15 cellular contexts compared by ENCODE assay signal in the genomic region with DNA sequence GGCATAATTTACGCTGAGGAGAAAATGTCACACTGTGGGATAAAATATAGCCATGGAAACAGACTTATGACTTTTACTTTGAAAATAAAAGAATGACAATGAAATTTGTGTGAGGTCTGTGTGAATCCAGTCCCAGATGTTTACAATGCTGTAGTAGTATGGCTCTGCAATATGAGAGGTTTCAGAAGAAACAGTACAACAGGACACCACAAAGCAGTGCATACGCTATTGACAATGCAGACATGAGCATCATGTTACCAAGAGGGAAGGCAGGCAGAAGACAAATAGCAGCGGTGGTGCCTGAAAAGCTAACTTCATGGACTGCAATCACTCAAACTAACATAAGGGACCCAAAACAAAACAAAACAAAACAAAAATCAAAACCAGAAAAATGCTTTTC. TPM values are rescaled to one million over a fixed set of nuclear protein-coding genes. Genes with fewer than 3 reads are reported as not detected.
DNase-seq lines count a peak whose midpoint lies in the region; ATAC-seq and TF ChIP-seq lines count a peak whose summit lies in the region.
"Had no signal": no experiment of that assay in that cellular context is flagged by ENCODE, and none has a peak within 500 bp of the region (broad histone marks: within the 10 kb centered on the region; RNA-seq: fewer than 3 reads in every experiment).

No MANE protein-coding gene starts in this region.

- H3K27me3 ChIP-seq in GM23338 (ENCODE audit: insufficient read depth) (peaks cover 65% of the 10 kb centered on the region), sigmoid colon (no peaks in the 10 kb centered on the region)

- peak overlapping the region; percentile 7; the same call in 1 of the 2 replicates for H2AFZ ChIP-seq in GM23338

- H3K4me3 Mint-ChIP-seq in GM23338 (peak overlapping the region; percentile 83), WTC11 (peak overlapping the region; percentile 91)
- H3K4me3 Mint-ChIP-seq: stimulated activated memory B cell treated with anti-CD40 and anti-IgM and Interleukin-4, amounts not matched to agents 10 μg/mL and 1 μg/mL and 100 μg/mL, for 72 hours had no signal

- no peaks in the 10 kb centered on the region for H3K79me2 ChIP-seq in GM23338 (replicated peaks; ENCODE audit: insufficient read depth)

- H3K9me3 ChIP-seq in sigmoid colon, result no peaks in the 10 kb centered on the region
- H3K9me3 ChIP-seq: SJCRH30 had no signal

- H3K27me3 Mint-ChIP-seq in GM23338 (ENCODE audit: insufficient read depth, low read depth, poor library complexity) (peaks cover 39% of the 10 kb centered on the region), WTC11 (ENCODE audit: low read depth) (peaks cover 57% of the 10 kb centered on the region)

- no peaks in the 10 kb centered on the region for H4K20me1 ChIP-seq in GM23338 (replicated peaks; ENCODE audit: insufficient read depth)

- TF ChIP-seq CTCF in GM23338 (conservative IDR thresholded peaks at IDR 0.05; ENCODE audit: low read depth in 2 of 2) (no peak), WTC11 (IDR thresholded peaks at IDR 0.05) (no peak), sigmoid colon (IDR thresholded peaks at IDR 0.05) (no peak)

- POLR2A ChIA-PET in WTC11 (lab: Charles Lee), result no interaction called here

- H3F3A ChIP-seq in GM23338 (replicated peaks; ENCODE audit: low read depth), result peaks cover 5% of the 10 kb centered on the region

- no peaks in the 10 kb centered on the region for H3K36me3 ChIP-seq in GM23338 (ENCODE audit: insufficient read depth)
- no peaks in the 10 kb centered on the region for H3K36me3 ChIP-seq in sigmoid colon
- H3K36me3 ChIP-seq: SJCRH30 had no signal

- peaks cover 26% of the 10 kb centered on the region for H3K4me1 ChIP-seq in GM23338 (ENCODE audit: insufficient read depth)
- peaks cover 0 to 21% (median 11%) of the 10 kb centered on the region in 4 donors for H3K4me1 ChIP-seq in sigmoid colon

- H3K4me2 ChIP-seq in GM23338, result peak overlapping the region; percentile 91

- CTCF ChIA-PET in WTC11 (lab: Charles Lee), result no interaction called here

- peaks cover 24% of the 10 kb centered on the region for H3K4me1 Mint-ChIP-seq in GM23338
- peaks cover 38% of the 10 kb centered on the region for H3K4me1 Mint-ChIP-seq in WTC11

- H3K27ac ChIP-seq in GM23338 (ENCODE audit: low read depth) (no peak overlapping the region), sigmoid colon (peak overlapping the region in 3 of 4 donors; percentile 79 to 85 (median 83)), substantia nigra (ENCODE audit: low read depth, low read length, poor library complexity, severe bottlenecking) (no peak overlapping the region)
- H3K27ac ChIP-seq: SJCRH30 had no signal

- no peaks in the 10 kb centered on the region for H3K9me2 ChIP-seq in GM23338 (ENCODE audit: insufficient read depth)

- DNase-seq in GM23338 (ENCODE audit: low spot score) (peak; percentile 15), WTC11 (ENCODE audit: low spot score) (no peak), left kidney (ENCODE audit: low read depth, low spot score) (peak; percentile 75), sigmoid colon (no peak), NCI-H226 (no peak), substantia nigra (lab: John Stamatoyannopoulos, UW) (no peak)
- DNase-seq: activated naive CD4-positive, alpha-beta T cell treated with Interleukin-2 at 50 U/mL for 16 hours; central memory CD4-positive, alpha-beta T cell; hippocampal formation; MV-4-11 had no signal

- H3K9me3 Mint-ChIP-seq in GM23338 (peaks cover 2% of the 10 kb centered on the region; the same call in 2 of the 3 replicates), WTC11 (no peaks in the 10 kb centered on the region)
- H3K9me3 Mint-ChIP-seq: stimulated activated memory B cell treated with anti-CD40 and anti-IgM and Interleukin-4, amounts not matched to agents 10 μg/mL and 1 μg/mL and 100 μg/mL, for 72 hours had no signal

- intact Hi-C loops in sigmoid colon (cut with DNase I), result loop anchor here (5.0 to 10.0 kb wide), 2 partner anchors 53 to 615 kb away; no protein-coding TSS in a partner anchor

- H3K36me3 Mint-ChIP-seq in GM23338 (ENCODE audit: low read depth) (no peaks in the 10 kb centered on the region), WTC11 (no peaks in the 10 kb centered on the region)
- H3K36me3 Mint-ChIP-seq: stimulated activated memory B cell treated with anti-CD40 and anti-IgM and Interleukin-4, amounts not matched to agents 10 μg/mL and 1 μg/mL and 100 μg/mL, for 72 hours had no signal

- no peak for TF ChIP-seq POLR2A in sigmoid colon (IDR thresholded peaks at IDR 0.05)

- peak overlapping the region; percentile 75 for H3K4me3 ChIP-seq in GM23338
- H3K4me3 ChIP-seq in sigmoid colon, result peak overlapping the region; percentile 57 to 60 (median 59)
- H3K4me3 ChIP-seq: SJCRH30 had no signal

- WGBS in sigmoid colon, 2 donors, result 27 to 37% methylated on average over 3 of the region's 3 CpGs

- no peak overlapping the region for H3K27ac Mint-ChIP-seq in GM23338
- H3K27ac Mint-ChIP-seq in WTC11, result no peak overlapping the region
- H3K27ac Mint-ChIP-seq: stimulated activated memory B cell treated with anti-CD40 and anti-IgM and Interleukin-4, amounts not matched to agents 10 μg/mL and 1 μg/mL and 100 μg/mL, for 72 hours had no signal

- TF ChIP-seq EP300 in sigmoid colon (IDR thresholded peaks at IDR 0.05), result no peak

- ATAC-seq in GM23338 (no peak), WTC11 (no peak), HG02642 (IDR thresholded peaks at IDR 0.05; ENCODE audit: poor library complexity, unreplicated experiment) (no peak), HG02938 (IDR thresholded peaks at IDR 0.05; ENCODE audit: unreplicated experiment) (no peak)
- ATAC-seq: stimulated activated memory B cell treated with anti-CD40 and anti-IgM and Interleukin-4, amounts not matched to agents 10 μg/mL and 1 μg/mL and 100 μg/mL, for 72 hours had no signal

TF ChIP-seq in WTC11, 78 proteins besides CTCF, POLR2A, EP300 and RAD21 (continues in another document):
- TF ChIP-seq, protein P1, sequence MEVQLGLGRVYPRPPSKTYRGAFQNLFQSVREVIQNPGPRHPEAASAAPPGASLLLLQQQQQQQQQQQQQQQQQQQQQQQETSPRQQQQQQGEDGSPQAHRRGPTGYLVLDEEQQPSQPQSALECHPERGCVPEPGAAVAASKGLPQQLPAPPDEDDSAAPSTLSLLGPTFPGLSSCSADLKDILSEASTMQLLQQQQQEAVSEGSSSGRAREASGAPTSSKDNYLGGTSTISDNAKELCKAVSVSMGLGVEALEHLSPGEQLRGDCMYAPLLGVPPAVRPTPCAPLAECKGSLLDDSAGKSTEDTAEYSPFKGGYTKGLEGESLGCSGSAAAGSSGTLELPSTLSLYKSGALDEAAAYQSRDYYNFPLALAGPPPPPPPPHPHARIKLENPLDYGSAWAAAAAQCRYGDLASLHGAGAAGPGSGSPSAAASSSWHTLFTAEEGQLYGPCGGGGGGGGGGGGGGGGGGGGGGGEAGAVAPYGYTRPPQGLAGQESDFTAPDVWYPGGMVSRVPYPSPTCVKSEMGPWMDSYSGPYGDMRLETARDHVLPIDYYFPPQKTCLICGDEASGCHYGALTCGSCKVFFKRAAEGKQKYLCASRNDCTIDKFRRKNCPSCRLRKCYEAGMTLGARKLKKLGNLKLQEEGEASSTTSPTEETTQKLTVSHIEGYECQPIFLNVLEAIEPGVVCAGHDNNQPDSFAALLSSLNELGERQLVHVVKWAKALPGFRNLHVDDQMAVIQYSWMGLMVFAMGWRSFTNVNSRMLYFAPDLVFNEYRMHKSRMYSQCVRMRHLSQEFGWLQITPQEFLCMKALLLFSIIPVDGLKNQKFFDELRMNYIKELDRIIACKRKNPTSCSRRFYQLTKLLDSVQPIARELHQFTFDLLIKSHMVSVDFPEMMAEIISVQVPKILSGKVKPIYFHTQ (CRISPR knock-in tag; IDR thresholded peaks at IDR 0.05), result no peak
- no peak for TF ChIP-seq CREM (CRISPR knock-in tag; IDR thresholded peaks at IDR 0.05)
- TF ChIP-seq, protein P2, sequence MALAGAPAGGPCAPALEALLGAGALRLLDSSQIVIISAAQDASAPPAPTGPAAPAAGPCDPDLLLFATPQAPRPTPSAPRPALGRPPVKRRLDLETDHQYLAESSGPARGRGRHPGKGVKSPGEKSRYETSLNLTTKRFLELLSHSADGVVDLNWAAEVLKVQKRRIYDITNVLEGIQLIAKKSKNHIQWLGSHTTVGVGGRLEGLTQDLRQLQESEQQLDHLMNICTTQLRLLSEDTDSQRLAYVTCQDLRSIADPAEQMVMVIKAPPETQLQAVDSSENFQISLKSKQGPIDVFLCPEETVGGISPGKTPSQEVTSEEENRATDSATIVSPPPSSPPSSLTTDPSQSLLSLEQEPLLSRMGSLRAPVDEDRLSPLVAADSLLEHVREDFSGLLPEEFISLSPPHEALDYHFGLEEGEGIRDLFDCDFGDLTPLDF (CRISPR knock-in tag; IDR thresholded peaks at IDR 0.05), result no peak
- TF ChIP-seq TEAD4 (CRISPR knock-in tag; IDR thresholded peaks at IDR 0.05), result no peak
- no peak for TF ChIP-seq ESRRA (CRISPR knock-in tag; IDR thresholded peaks at IDR 0.05; ENCODE audit: borderline replicate concordance)
- TF ChIP-seq, protein P3, sequence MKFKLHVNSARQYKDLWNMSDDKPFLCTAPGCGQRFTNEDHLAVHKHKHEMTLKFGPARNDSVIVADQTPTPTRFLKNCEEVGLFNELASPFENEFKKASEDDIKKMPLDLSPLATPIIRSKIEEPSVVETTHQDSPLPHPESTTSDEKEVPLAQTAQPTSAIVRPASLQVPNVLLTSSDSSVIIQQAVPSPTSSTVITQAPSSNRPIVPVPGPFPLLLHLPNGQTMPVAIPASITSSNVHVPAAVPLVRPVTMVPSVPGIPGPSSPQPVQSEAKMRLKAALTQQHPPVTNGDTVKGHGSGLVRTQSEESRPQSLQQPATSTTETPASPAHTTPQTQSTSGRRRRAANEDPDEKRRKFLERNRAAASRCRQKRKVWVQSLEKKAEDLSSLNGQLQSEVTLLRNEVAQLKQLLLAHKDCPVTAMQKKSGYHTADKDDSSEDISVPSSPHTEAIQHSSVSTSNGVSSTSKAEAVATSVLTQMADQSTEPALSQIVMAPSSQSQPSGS (CRISPR knock-in tag; IDR thresholded peaks at IDR 0.05; ENCODE audit: borderline replicate concordance, low read depth), result no peak
- no peak for TF ChIP-seq ZNF263 (CRISPR knock-in tag; IDR thresholded peaks at IDR 0.05; ENCODE audit: low read depth)
- TF ChIP-seq, protein P4, sequence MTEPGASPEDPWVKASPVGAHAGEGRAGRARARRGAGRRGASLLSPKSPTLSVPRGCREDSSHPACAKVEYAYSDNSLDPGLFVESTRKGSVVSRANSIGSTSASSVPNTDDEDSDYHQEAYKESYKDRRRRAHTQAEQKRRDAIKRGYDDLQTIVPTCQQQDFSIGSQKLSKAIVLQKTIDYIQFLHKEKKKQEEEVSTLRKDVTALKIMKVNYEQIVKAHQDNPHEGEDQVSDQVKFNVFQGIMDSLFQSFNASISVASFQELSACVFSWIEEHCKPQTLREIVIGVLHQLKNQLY (CRISPR knock-in tag; IDR thresholded peaks at IDR 0.05), result no peak

RNA-seq across cellular contexts. Expression of a gene that starts 1.8 kb away (rescaled TPM):
- 0.24 TPM in 1 of 2 replicates, not detected in the other for total RNA-seq in GM23338 (2014; rRNA removed; shearing (Covaris generic))
- polyA plus RNA-seq in GM23338 (2016; fragmentation: Nextera tagmentation; extraction: Ambion mirVana) (0.40 and 0.50 TPM in 2 replicates), sigmoid colon (1 to 10 TPM in 2 of 3 donors, under 1 TPM in 1; 0.92 to 8.4 (median 3.9) TPM)
- total RNA-seq in WTC11 (2021) (0.32 to 0.44 TPM (median 0.37 TPM) in 3 replicates), sigmoid colon (10 to 100 TPM; 25.8 to 44.9 (median 27.4) TPM)
- total RNA-seq: G401 had no signal

Comparison
In these comparisons a context has a peak if more than half of its experiments do, and no peak if none do; other contexts are left out.
1. DNase-seq: peak in GM23338 (single experiment) and left kidney (single experiment); none in WTC11 (single experiment), sigmoid colon (single experiment), NCI-H226 (single experiment) and substantia nigra (0 of 49).
2. H3K27ac ChIP-seq: peak in sigmoid colon (3 of 4); none in GM23338 (single experiment) and substantia nigra (single experiment).
3. RNA of a gene that starts 1.8 kb away (total RNA-seq): 25.8 to 44.9 TPM in sigmoid colon; 0.32 to 0.44 TPM in WTC11 and 0.24 TPM in GM23338; every median in the first group is over 10 times any median in the second.